8 cellular contexts compared by ENCODE assay signal in the genomic region with DNA sequence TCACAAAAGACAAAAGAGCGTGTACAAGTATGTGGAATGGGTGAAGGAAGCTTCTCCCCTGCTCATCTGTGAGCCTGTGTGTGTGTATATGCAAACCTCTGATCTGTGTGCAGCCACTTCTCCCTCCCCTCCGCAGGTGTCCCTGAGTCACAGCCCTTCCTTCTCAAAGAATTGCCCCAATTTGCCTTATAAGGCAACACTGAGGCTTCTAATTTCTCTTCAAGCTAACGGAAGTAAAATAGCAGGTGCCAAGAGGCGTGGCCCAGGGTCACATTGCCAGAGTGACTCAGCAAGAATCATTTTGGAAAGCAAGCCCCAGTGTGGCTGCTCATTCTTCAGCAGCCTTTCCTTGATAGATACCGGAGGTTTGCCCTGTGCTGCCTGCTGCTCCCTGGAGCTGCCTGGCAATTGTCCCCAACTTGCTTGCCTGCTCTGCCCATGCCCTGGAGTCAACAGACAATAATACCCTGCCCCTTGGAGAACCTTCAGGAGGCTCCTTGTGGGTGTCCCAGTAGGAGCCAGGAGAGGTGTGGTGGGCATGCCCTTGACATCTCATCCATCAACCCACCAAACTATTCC. TPM values are rescaled to one million over a fixed set of nuclear protein-coding genes. Genes with fewer than 3 reads are reported as not detected.
DNase-seq lines count a peak whose midpoint lies in the region; ATAC-seq and TF ChIP-seq lines count a peak whose summit lies in the region.

No MANE protein-coding gene starts in this region.

- no peak overlapping the region for H3K4me2 ChIP-seq in GM23338

- H3K4me3 ChIP-seq in GM23338, result no peak overlapping the region

- H3K27me3 Mint-ChIP-seq in GM23338 (ENCODE audit: insufficient read depth, low read depth, poor library complexity), result peaks cover 4% of the 10 kb centered on the region
- H3K27me3 Mint-ChIP-seq in activated naive CD4-positive, alpha-beta T cell treated with anti-CD3 and anti-CD28 coated beads for 36 hours (ENCODE audit: low read depth), result no peaks in the 10 kb centered on the region

- no peaks in the 10 kb centered on the region for H3K79me2 ChIP-seq in GM23338 (replicated peaks; ENCODE audit: insufficient read depth)

- TF ChIP-seq CTCF in GM23338 (conservative IDR thresholded peaks at IDR 0.05; ENCODE audit: low read depth in 2 of 2), result no peak

- H3K36me3 Mint-ChIP-seq in GM23338 (ENCODE audit: low read depth), result no peaks in the 10 kb centered on the region; the same call in 2 of the 3 replicates
- H3K36me3 Mint-ChIP-seq in activated naive CD4-positive, alpha-beta T cell treated with anti-CD3 and anti-CD28 coated beads for 36 hours (ENCODE audit: low read depth), result no peaks in the 10 kb centered on the region

- H3K9me2 ChIP-seq in GM23338 (ENCODE audit: insufficient read depth), result peaks cover 8% of the 10 kb centered on the region; the same call in 1 of the 2 replicates

- peak overlapping the region; percentile 76 for H3K27ac Mint-ChIP-seq in GM23338
- H3K27ac Mint-ChIP-seq in activated naive CD4-positive, alpha-beta T cell treated with anti-CD3 and anti-CD28 coated beads for 36 hours, result peak overlapping the region; percentile 95

- CTCF ChIA-PET in activated naive CD4-positive, alpha-beta T cell treated with anti-CD3 and anti-CD28 coated beads for 36 hours (lab: Charles Lee), result interaction anchor here (0.8 to 5.3 kb wide), 31 partner anchors 9 to 468 kb away, joined by 3 to 61 read pairs (median 6); a partner anchor contains a TSS

- ATAC-seq in GM23338, result peak; percentile 58

- H3K9me3 ChIP-seq in KOPT-K1 (ENCODE audit: insufficient read depth, low read length, poor library complexity, severe bottlenecking), result no peaks in the 10 kb centered on the region

- H3K36me3 ChIP-seq in GM23338 (ENCODE audit: insufficient read depth), result no peaks in the 10 kb centered on the region
- H3K36me3 ChIP-seq in KOPT-K1 (ENCODE audit: insufficient read depth, low read length), result no peaks in the 10 kb centered on the region

- H3F3A ChIP-seq in GM23338 (replicated peaks; ENCODE audit: low read depth), result no peaks in the 10 kb centered on the region

- H3K4me1 Mint-ChIP-seq in GM23338, result peaks cover 15% of the 10 kb centered on the region
- H3K4me1 Mint-ChIP-seq in activated naive CD4-positive, alpha-beta T cell treated with anti-CD3 and anti-CD28 coated beads for 36 hours (ENCODE audit: low read depth), result peaks cover 34% of the 10 kb centered on the region

- no peaks in the 10 kb centered on the region for H3K27me3 ChIP-seq in GM23338 (ENCODE audit: insufficient read depth)

- no peak overlapping the region for H3K4me3 Mint-ChIP-seq in GM23338
- H3K4me3 Mint-ChIP-seq in activated naive CD4-positive, alpha-beta T cell treated with anti-CD3 and anti-CD28 coated beads for 36 hours, result peak overlapping the region; percentile 50

- H2AFZ ChIP-seq in GM23338, result no peak overlapping the region; the same call in 1 of the 2 replicates

- intact Hi-C loops in activated naive CD4-positive, alpha-beta T cell treated with anti-CD3 and anti-CD28 coated beads for 36 hours (cut with micrococcal nuclease), result loop anchor here (1.0 to 5.0 kb wide), 11 partner anchors 51 to 846 kb away; a partner anchor contains a TSS

- H3K4me1 ChIP-seq in GM23338 (ENCODE audit: insufficient read depth), result peaks cover 15% of the 10 kb centered on the region

- H4K20me1 ChIP-seq in GM23338 (replicated peaks; ENCODE audit: insufficient read depth), result no peaks in the 10 kb centered on the region

- DNase-seq in ELF-1 (ENCODE audit: low read depth, low spot score) (peak; percentile 67), GM23338 (ENCODE audit: low spot score) (peak; percentile 76), SIG-M5 treated with dmso at 0.1 percent for 504 hours (lab: John Stamatoyannopoulos, UW; ENCODE audit: unreplicated experiment) (peak; percentile 99), iPS DF 19.7 (ENCODE audit: low read depth, low spot score) (peak; percentile 75), HuH-7.5 (ENCODE audit: low spot score) (no peak)
- peak; percentile 96 for DNase-seq in activated naive CD4-positive, alpha-beta T cell treated with anti-CD3 and anti-CD28 coated beads for 36 hours
- DNase-seq in stimulated activated CD4-positive, alpha-beta T cell treated with anti-CD3 and anti-CD28 coated beads, Interleukin-2, amount 100 ng/mL, for 48 hours, result peak; percentile 64 to 65

- H3K9me3 Mint-ChIP-seq in GM23338, result no peaks in the 10 kb centered on the region
- no peaks in the 10 kb centered on the region for H3K9me3 Mint-ChIP-seq in activated naive CD4-positive, alpha-beta T cell treated with anti-CD3 and anti-CD28 coated beads for 36 hours

- H3K27ac ChIP-seq in GM23338 (ENCODE audit: low read depth) (no peak overlapping the region), KOPT-K1 (ENCODE audit: low read depth, low read length, poor library complexity, severe bottlenecking) (peak overlapping the region; percentile 96)

TF ChIP-seq in GM23338, 12 proteins besides CTCF, POLR2A, EP300 and RAD21 (continues in another document):
- TF ChIP-seq STAT1 (IDR thresholded peaks at IDR 0.05; ENCODE audit: unreplicated experiment), result no peak
- no peak for TF ChIP-seq ZNF114 (CRISPR knock-in tag; IDR thresholded peaks at IDR 0.05)
- TF ChIP-seq CREB1 (CRISPR knock-in tag; IDR thresholded peaks at IDR 0.05; ENCODE audit: low read depth), result no peak
- TF ChIP-seq POLR2AphosphoS5 (IDR thresholded peaks at IDR 0.05; ENCODE audit: low read depth), result no peak
- TF ChIP-seq EZH2phosphoT487 (IDR thresholded peaks at IDR 0.05; ENCODE audit: unreplicated experiment), result no peak
- TF ChIP-seq, protein P1, sequence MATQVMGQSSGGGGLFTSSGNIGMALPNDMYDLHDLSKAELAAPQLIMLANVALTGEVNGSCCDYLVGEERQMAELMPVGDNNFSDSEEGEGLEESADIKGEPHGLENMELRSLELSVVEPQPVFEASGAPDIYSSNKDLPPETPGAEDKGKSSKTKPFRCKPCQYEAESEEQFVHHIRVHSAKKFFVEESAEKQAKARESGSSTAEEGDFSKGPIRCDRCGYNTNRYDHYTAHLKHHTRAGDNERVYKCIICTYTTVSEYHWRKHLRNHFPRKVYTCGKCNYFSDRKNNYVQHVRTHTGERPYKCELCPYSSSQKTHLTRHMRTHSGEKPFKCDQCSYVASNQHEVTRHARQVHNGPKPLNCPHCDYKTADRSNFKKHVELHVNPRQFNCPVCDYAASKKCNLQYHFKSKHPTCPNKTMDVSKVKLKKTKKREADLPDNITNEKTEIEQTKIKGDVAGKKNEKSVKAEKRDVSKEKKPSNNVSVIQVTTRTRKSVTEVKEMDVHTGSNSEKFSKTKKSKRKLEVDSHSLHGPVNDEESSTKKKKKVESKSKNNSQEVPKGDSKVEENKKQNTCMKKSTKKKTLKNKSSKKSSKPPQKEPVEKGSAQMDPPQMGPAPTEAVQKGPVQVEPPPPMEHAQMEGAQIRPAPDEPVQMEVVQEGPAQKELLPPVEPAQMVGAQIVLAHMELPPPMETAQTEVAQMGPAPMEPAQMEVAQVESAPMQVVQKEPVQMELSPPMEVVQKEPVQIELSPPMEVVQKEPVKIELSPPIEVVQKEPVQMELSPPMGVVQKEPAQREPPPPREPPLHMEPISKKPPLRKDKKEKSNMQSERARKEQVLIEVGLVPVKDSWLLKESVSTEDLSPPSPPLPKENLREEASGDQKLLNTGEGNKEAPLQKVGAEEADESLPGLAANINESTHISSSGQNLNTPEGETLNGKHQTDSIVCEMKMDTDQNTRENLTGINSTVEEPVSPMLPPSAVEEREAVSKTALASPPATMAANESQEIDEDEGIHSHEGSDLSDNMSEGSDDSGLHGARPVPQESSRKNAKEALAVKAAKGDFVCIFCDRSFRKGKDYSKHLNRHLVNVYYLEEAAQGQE (IDR thresholded peaks at IDR 0.05; ENCODE audit: unreplicated experiment), result no peak
- TF ChIP-seq ZNF331 (CRISPR knock-in tag; IDR thresholded peaks at IDR 0.05; ENCODE audit: low read depth), result no peak
- no peak for TF ChIP-seq NANOG (IDR thresholded peaks at IDR 0.05; ENCODE audit: borderline replicate concordance)
- TF ChIP-seq JUNB (IDR thresholded peaks at IDR 0.05; ENCODE audit: unreplicated experiment), result no peak

RNA-seq across cellular contexts. Expression of a gene that starts 37.3 kb away (rescaled TPM):
- total RNA-seq in GM23338 (2014; rRNA removed; shearing (Covaris generic)), result not detected in 2 replicates
- polyA plus RNA-seq in GM23338 (2016; fragmentation: Nextera tagmentation; extraction: Ambion mirVana), result not detected in 2 replicates
- not detected for total RNA-seq in activated naive CD4-positive, alpha-beta T cell treated with anti-CD3 and anti-CD28 coated beads for 36 hours

RNA-seq across cellular contexts. Expression of a gene that starts 44.2 kb away (rescaled TPM):
- total RNA-seq in GM23338 (2014; rRNA removed; shearing (Covaris generic)), result not detected in 2 replicates
- polyA plus RNA-seq in GM23338 (2016; fragmentation: Nextera tagmentation; extraction: Ambion mirVana), result not detected in 2 replicates
- total RNA-seq in activated naive CD4-positive, alpha-beta T cell treated with anti-CD3 and anti-CD28 coated beads for 36 hours, result not detected
